In the genomic region with DNA sequence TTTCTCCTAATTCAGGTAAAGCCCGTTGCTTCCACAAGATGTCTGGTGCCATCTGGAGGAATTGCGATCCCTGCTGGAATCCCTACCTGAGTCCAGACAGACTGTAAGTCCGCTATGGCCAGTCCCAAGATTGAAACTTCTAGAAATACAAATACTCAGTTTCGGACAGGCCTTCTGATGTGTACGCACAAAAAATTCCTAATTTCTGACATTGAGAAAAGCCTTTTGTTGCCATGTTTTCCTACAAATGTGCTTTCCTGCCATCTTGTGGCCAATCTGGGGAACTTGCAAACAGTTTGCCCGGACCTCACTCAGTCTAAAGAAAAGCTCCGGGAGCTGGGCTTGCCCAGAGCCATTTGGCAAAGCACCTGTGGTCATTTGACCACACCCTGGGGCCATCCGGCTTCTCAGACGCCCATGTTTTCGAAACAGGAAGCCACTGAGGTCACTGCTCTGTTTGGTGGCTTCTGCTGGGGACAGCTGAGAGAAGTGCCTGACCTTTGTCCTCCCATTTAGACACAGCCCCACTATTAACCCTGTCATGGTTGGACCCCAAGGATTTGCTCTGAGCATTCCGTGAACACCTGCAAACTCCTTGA, we compare ENCODE assay signal across 8 cellular contexts.
DNase-seq lines count a peak whose midpoint lies in the region; ATAC-seq, FAIRE-seq and TF ChIP-seq lines count a peak whose summit lies in the region.

No MANE protein-coding gene starts in this region.

- no peak overlapping the region for H2AFZ ChIP-seq in neural cell (ENCODE audit: low read depth, low read length)

- no peak for TF ChIP-seq EP300 in neural cell (conservative IDR thresholded peaks at IDR 0.05; ENCODE audit: poor library complexity, severe bottlenecking)
- TF ChIP-seq EP300 in upper lobe of left lung (IDR thresholded peaks at IDR 0.05) = no peak

- peak; percentile 88 for TF ChIP-seq RAD21 in neural cell (conservative IDR thresholded peaks at IDR 0.05)

- H3K4me1 ChIP-seq in upper lobe of left lung = peaks cover 0 to 15% (median 11%) of the 10 kb centered on the region in 4 donors

- no peak overlapping the region for H3K4me2 ChIP-seq in neural cell (ENCODE audit: low read length)

- H3K9me3 Mint-ChIP-seq in activated T-helper 17 cell treated with anti-CD3 and anti-CD28 coated beads, Interleukin-2, amount 50 U/mL, for 72 hours = no peaks in the 10 kb centered on the region

- H3F3A ChIP-seq in neural cell (ENCODE audit: insufficient read depth, low read length, poor library complexity, severe bottlenecking) = no peaks in the 10 kb centered on the region

- no peak overlapping the region for H3K9ac ChIP-seq in neural cell (ENCODE audit: low read length)

- H3K79me2 ChIP-seq in neural cell (replicated peaks; ENCODE audit: insufficient read depth, low read length) = no peaks in the 10 kb centered on the region

- H3K27me3 Mint-ChIP-seq in activated T-helper 17 cell treated with anti-CD3 and anti-CD28 coated beads, Interleukin-2, amount 50 U/mL, for 72 hours = peaks cover 10% of the 10 kb centered on the region

- H3K27me3 ChIP-seq in neural cell (ENCODE audit: insufficient read depth, low read depth, low read length) (no peaks in the 10 kb centered on the region), upper lobe of left lung (no peaks in the 10 kb centered on the region)

- no peak for TF ChIP-seq POLR2A in upper lobe of left lung (IDR thresholded peaks at IDR 0.05)

- H3K36me3 ChIP-seq in neural cell (ENCODE audit: insufficient read depth, low read length) (no peaks in the 10 kb centered on the region), upper lobe of left lung (no peaks in the 10 kb centered on the region)

- DNase-seq in D341Med (ENCODE audit: low spot score) = peak; percentile 80
- DNase-seq in HuH-7 (ENCODE audit: low spot score) = peak; percentile 40
- peak; percentile 13 for DNase-seq in RCC 7860 (ENCODE audit: low spot score)
- DNase-seq in fibroblast of villous mesenchyme (ENCODE audit: low read depth) = peak; percentile 77
- DNase-seq in upper lobe of left lung = peak in 1 of 2 donors; percentile 80

- no peaks in the 10 kb centered on the region for H4K20me1 ChIP-seq in neural cell (ENCODE audit: insufficient read depth)

- H3K27ac ChIP-seq in neural cell (ENCODE audit: low read length) (no peak overlapping the region), upper lobe of left lung (peak overlapping the region in 1 of 4 donors; percentile 46)

- FAIRE-seq in RCC 7860 (lab: Jason Lieb, UNC) = no peak

- peak; percentile 89 for TF ChIP-seq CTCF in fibroblast of villous mesenchyme (IDR thresholded peaks at IDR 0.05; ENCODE audit: insufficient read depth, low read depth, low read length)
- TF ChIP-seq CTCF in neural cell (IDR thresholded peaks at IDR 0.05; ENCODE audit: poor library complexity, severe bottlenecking) = peak; percentile 97
- TF ChIP-seq CTCF in upper lobe of left lung (IDR thresholded peaks at IDR 0.05) = peak; percentile 71 to 90 (median 84)

- no peaks in the 10 kb centered on the region for H3K36me3 Mint-ChIP-seq in activated T-helper 17 cell treated with anti-CD3 and anti-CD28 coated beads, Interleukin-2, amount 50 U/mL, for 72 hours (ENCODE audit: low read depth)

- WGBS in upper lobe of left lung, 2 donors = 20 to 22% methylated on average over 10 to 11 of the region's 11 CpGs

- no peak overlapping the region for H3K4me3 ChIP-seq in fibroblast of villous mesenchyme (ENCODE audit: low read depth, low read length)
- H3K4me3 ChIP-seq in neural cell (ENCODE audit: low read length) = no peak overlapping the region
- no peak overlapping the region for H3K4me3 ChIP-seq in upper lobe of left lung

- no peak overlapping the region for H3K27ac Mint-ChIP-seq in activated T-helper 17 cell treated with anti-CD3 and anti-CD28 coated beads, Interleukin-2, amount 50 U/mL, for 72 hours

- peak; percentile 73 for ATAC-seq in GM21360 (IDR thresholded peaks at IDR 0.05; ENCODE audit: unreplicated experiment)
- peak; percentile 81 for ATAC-seq in activated T-helper 17 cell treated with anti-CD3 and anti-CD28 coated beads, Interleukin-2, amount 50 U/mL, for 72 hours (replicated peaks)
- peak; percentile 86 to 87 for ATAC-seq in upper lobe of left lung (ENCODE audit: low FRiP score in 2 of 2)

- H3K9me3 ChIP-seq in neural cell (ENCODE audit: low read length) = no peaks in the 10 kb centered on the region
- no peaks in the 10 kb centered on the region for H3K9me3 ChIP-seq in upper lobe of left lung

- no peaks in the 10 kb centered on the region for H3K9me2 ChIP-seq in neural cell (ENCODE audit: insufficient read depth, low read length)

- H3K4me3 Mint-ChIP-seq in activated T-helper 17 cell treated with anti-CD3 and anti-CD28 coated beads, Interleukin-2, amount 50 U/mL, for 72 hours = no peak overlapping the region

- no peaks in the 10 kb centered on the region for H3K4me1 Mint-ChIP-seq in activated T-helper 17 cell treated with anti-CD3 and anti-CD28 coated beads, Interleukin-2, amount 50 U/mL, for 72 hours

TF ChIP-seq in neural cell, 6 proteins besides CTCF, POLR2A, EP300 and RAD21:
- no peak for TF ChIP-seq POLR2AphosphoS5 (IDR thresholded peaks at IDR 0.05)
- TF ChIP-seq, protein P1, sequence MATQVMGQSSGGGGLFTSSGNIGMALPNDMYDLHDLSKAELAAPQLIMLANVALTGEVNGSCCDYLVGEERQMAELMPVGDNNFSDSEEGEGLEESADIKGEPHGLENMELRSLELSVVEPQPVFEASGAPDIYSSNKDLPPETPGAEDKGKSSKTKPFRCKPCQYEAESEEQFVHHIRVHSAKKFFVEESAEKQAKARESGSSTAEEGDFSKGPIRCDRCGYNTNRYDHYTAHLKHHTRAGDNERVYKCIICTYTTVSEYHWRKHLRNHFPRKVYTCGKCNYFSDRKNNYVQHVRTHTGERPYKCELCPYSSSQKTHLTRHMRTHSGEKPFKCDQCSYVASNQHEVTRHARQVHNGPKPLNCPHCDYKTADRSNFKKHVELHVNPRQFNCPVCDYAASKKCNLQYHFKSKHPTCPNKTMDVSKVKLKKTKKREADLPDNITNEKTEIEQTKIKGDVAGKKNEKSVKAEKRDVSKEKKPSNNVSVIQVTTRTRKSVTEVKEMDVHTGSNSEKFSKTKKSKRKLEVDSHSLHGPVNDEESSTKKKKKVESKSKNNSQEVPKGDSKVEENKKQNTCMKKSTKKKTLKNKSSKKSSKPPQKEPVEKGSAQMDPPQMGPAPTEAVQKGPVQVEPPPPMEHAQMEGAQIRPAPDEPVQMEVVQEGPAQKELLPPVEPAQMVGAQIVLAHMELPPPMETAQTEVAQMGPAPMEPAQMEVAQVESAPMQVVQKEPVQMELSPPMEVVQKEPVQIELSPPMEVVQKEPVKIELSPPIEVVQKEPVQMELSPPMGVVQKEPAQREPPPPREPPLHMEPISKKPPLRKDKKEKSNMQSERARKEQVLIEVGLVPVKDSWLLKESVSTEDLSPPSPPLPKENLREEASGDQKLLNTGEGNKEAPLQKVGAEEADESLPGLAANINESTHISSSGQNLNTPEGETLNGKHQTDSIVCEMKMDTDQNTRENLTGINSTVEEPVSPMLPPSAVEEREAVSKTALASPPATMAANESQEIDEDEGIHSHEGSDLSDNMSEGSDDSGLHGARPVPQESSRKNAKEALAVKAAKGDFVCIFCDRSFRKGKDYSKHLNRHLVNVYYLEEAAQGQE (IDR thresholded peaks at IDR 0.05; ENCODE audit: borderline replicate concordance) = no peak
- TF ChIP-seq EZH2 (IDR thresholded peaks at IDR 0.05; ENCODE audit: borderline replicate concordance, insufficient read depth, low read length, poor library complexity, severe bottlenecking) = no peak
- TF ChIP-seq SMC3 (conservative IDR thresholded peaks at IDR 0.05; ENCODE audit: poor library complexity) = peak; percentile 94
- TF ChIP-seq TAF1 (IDR thresholded peaks at IDR 0.05; ENCODE audit: low read depth) = no peak
